Comparison of ENCODE assay signal across 23 cellular contexts in genomic region chr20:7392551-7392950, GRCh38.
A peak's percentile ranks its signal among the peaks of the same experiment; 100 is the strongest.
DNase-seq lines count a peak whose midpoint lies in the region; ATAC-seq and TF ChIP-seq lines count a peak whose summit lies in the region.
"Had no signal": no experiment of that assay in that cellular context is flagged by ENCODE, and none has a peak within 500 bp of the region (broad histone marks: within the 10 kb centered on the region; RNA-seq: fewer than 3 reads in every experiment).

No MANE protein-coding gene starts in this region.

- WGBS in right lobe of liver (ENCODE audit: insufficient coverage, low coverage, low lambda C conversion rate, missing lambda C conversion rate), result 70% methylated on average over 2 of the region's 2 CpGs

- peak; percentile 63 for DNase-seq in NCI-H146 (lab: John Stamatoyannopoulos, UW)
- no peak for DNase-seq in NCI-H146 treated with DMSO at 0.1 percent for 48 hours (lab: John Stamatoyannopoulos, UW; ENCODE audit: unreplicated experiment)
- DNase-seq in brain microvascular endothelial cell, result peak; percentile 5
- peak; percentile 32 for DNase-seq in globus pallidus (ENCODE audit: low spot score)
- peak; percentile 39 for DNase-seq in superior temporal gyrus (ENCODE audit: extremely low spot score)
- no peak for DNase-seq in right lobe of liver
- no peak for DNase-seq in GM13976 (ENCODE audit: low spot score)
- DNase-seq: 8988T; aorta; cortex of kidney; GOT3; heart right ventricle; NCI-H2029; NCI-H510A treated with DMSO at 0.1 percent for 48 hours; nephron progenitor cell; SHP77 treated with DMSO at 0.1 percent for 48 hours; stimulated activated CD4-positive, alpha-beta T cell treated with anti-CD3 and anti-CD28 coated beads, Interleukin-15, amount 100 ng/mL, for 24 hours; tibial artery had no signal

- intact Hi-C loops in right lobe of liver (cut with DNase I), result no loop called here

- H3K27ac ChIP-seq in brain microvascular endothelial cell (no peak overlapping the region), right lobe of liver (no peak overlapping the region)
- H3K27ac ChIP-seq: C4-2B, epithelial cell of prostate, heart right ventricle, tibial artery, VCaP had no signal

- no peak for TF ChIP-seq POLR2A in right lobe of liver (IDR thresholded peaks at IDR 0.05)

- no peaks in the 10 kb centered on the region for H3K27me3 ChIP-seq in brain microvascular endothelial cell (replicated peaks)
- H3K27me3 ChIP-seq in right lobe of liver, result no peaks in the 10 kb centered on the region
- H3K27me3 ChIP-seq: tibial artery had no signal

- H3K4me3 ChIP-seq in brain microvascular endothelial cell (ENCODE audit: low read depth, low read length), result no peak overlapping the region
- no peak overlapping the region for H3K4me3 ChIP-seq in right lobe of liver
- H3K4me3 ChIP-seq: heart right ventricle, tibial artery had no signal

- ATAC-seq in right lobe of liver (no peak), GM21360 (IDR thresholded peaks at IDR 0.05; ENCODE audit: unreplicated experiment) (no peak)
- ATAC-seq: heart right ventricle; stimulated activated memory B cell treated with anti-CD40 and anti-IgM and Interleukin-4, amounts not matched to agents 10 μg/mL and 1 μg/mL and 100 μg/mL, for 72 hours had no signal

- TF ChIP-seq CTCF in brain microvascular endothelial cell (IDR thresholded peaks at IDR 0.05; ENCODE audit: low read depth, low read length, missing control alignments) (no peak), right lobe of liver (IDR thresholded peaks at IDR 0.05) (no peak), GM13976 (IDR thresholded peaks at IDR 0.05; ENCODE audit: borderline replicate concordance, control extremely low read depth, extremely low read depth, insufficient read depth, missing control alignments) (no peak)

- in situ Hi-C loops in brain microvascular endothelial cell (cut with HindIII; ENCODE audit: low pct_ligation_motif_present, low sequenced_read_pairs) (no loop called here), GM13976 (cut with MboI; ENCODE audit: low sequenced_read_pairs, unreplicated experiment) (no loop called here)

- H3K9me3 ChIP-seq in right lobe of liver, result no peaks in the 10 kb centered on the region

- H3K36me3 ChIP-seq in brain microvascular endothelial cell (replicated peaks), result no peaks in the 10 kb centered on the region
- H3K36me3 ChIP-seq in right lobe of liver, result no peaks in the 10 kb centered on the region
- H3K36me3 ChIP-seq: heart right ventricle, tibial artery had no signal

- H3K4me1 ChIP-seq in right lobe of liver, result no peaks in the 10 kb centered on the region
- H3K4me1 ChIP-seq: heart right ventricle, tibial artery had no signal

Comparison
In these comparisons a context has a peak if more than half of its experiments do, and no peak if none do; other contexts are left out.
1. DNase-seq: peak in NCI-H146 (single experiment), brain microvascular endothelial cell (single experiment), globus pallidus (single experiment) and superior temporal gyrus (single experiment); none in NCI-H146 treated with DMSO at 0.1 percent for 48 hours (single experiment), right lobe of liver (0 of 3) and GM13976 (single experiment).